In genomic region chr17:21404539-21404938, GRCh38 we compare ENCODE assay signal across 6 cellular contexts. TPM values are rescaled to one million over a fixed set of nuclear protein-coding genes. Genes with fewer than 3 reads are reported as not detected.
"Had no signal": no experiment of that assay in that cellular context is flagged by ENCODE, and none has a peak within 500 bp of the region (broad histone marks: within the 10 kb centered on the region; RNA-seq: fewer than 3 reads in every experiment).

No MANE protein-coding gene starts in this region.

RNA-seq across cellular contexts. Expression of gene KCNJ12, which starts 28.4 kb away (rescaled TPM):
- total RNA-seq: activated CD4-positive, alpha-beta memory T cell treated with anti-CD3 and anti-CD28 coated beads, Interleukin-2, amount 10 ng/mL, durations not matched to agents 7 days and 5 days; activated CD4-positive, alpha-beta T cell treated with anti-CD3 and anti-CD28 coated beads for 36 hours; activated CD8-positive, alpha-beta memory T cell treated with anti-CD3 and anti-CD28 coated beads for 36 hours; activated naive CD4-positive, alpha-beta T cell treated with anti-CD3 and anti-CD28 coated beads for 36 hours; RPMI7951; T-helper 2 cell treated with Interferon-gamma antibody and Interleukin-4, amounts not matched to agents 100 ng/mL and 5 ng/mL, for 36 hours had no signal
